ENCODE assay signal across 22 cellular contexts in genomic region chr2:42756150-42756549, GRCh38. TPM values are rescaled to one million over a fixed set of nuclear protein-coding genes. Genes with fewer than 3 reads are reported as not detected.
A peak's percentile ranks its signal among the peaks of the same experiment; 100 is the strongest.
DNase-seq lines count a peak whose midpoint lies in the region; ATAC-seq and TF ChIP-seq lines count a peak whose summit lies in the region.
"Had no signal": no experiment of that assay in that cellular context is flagged by ENCODE, and none has a peak within 500 bp of the region (broad histone marks: within the 10 kb centered on the region; RNA-seq: fewer than 3 reads in every experiment).

No MANE protein-coding gene starts in this region.

- peak overlapping the region; percentile 62 for H3K23ac ChIP-seq in neuronal stem cell (ENCODE audit: low read depth, low read length, poor library complexity)

- no peak overlapping the region for H2AK5ac ChIP-seq in neuronal stem cell (ENCODE audit: low read depth, low read length)

- no peak overlapping the region for H2AFZ ChIP-seq in SK-N-SH (ENCODE audit: low read depth)
- no peak overlapping the region for H2AFZ ChIP-seq in OCI-LY3 (ENCODE audit: low read depth, low read length)
- no peak overlapping the region for H2AFZ ChIP-seq in neuronal stem cell (ENCODE audit: low read length)

- H3K27me3 ChIP-seq in SK-N-SH (ENCODE audit: insufficient read depth) = no peaks in the 10 kb centered on the region
- no peaks in the 10 kb centered on the region for H3K27me3 ChIP-seq in OCI-LY3 (ENCODE audit: low read depth, low read length)
- H3K27me3 ChIP-seq in neuronal stem cell (ENCODE audit: control insufficient read depth in 3 of 3, insufficient read depth in 3 of 3, low read depth in 1 of 3, low read length in 3 of 3) = no peaks in the 10 kb centered on the region
- no peaks in the 10 kb centered on the region for H3K27me3 ChIP-seq in CD4-positive, alpha-beta T cell (ENCODE audit: control insufficient read depth, insufficient read depth, low read length)

- no peak overlapping the region for H3K27ac ChIP-seq in SK-N-SH (ENCODE audit: low read depth in 2 of 2, low read length in 1 of 2)
- no peak overlapping the region for H3K27ac ChIP-seq in OCI-LY3 (ENCODE audit: low read length)
- no peak overlapping the region for H3K27ac ChIP-seq in neuronal stem cell (replicated peaks; ENCODE audit: low read length)
- peak overlapping the region; percentile 74 for H3K27ac ChIP-seq in temporal lobe (ENCODE audit: low read depth, low read length)
- no peak overlapping the region for H3K27ac ChIP-seq in CD4-positive, alpha-beta T cell (ENCODE audit: low read depth, low read length)
- H3K27ac ChIP-seq: 22Rv1, SK-N-MC had no signal

- H3F3A ChIP-seq in SK-N-SH (replicated peaks; ENCODE audit: insufficient read depth) = no peaks in the 10 kb centered on the region

- POLR2A ChIA-PET in SK-N-SH (lab: Yijun Ruan, JAX) = no interaction called here
- POLR2A ChIA-PET in CD4-positive, alpha-beta T cell (lab: Charles Lee) = no interaction called here

- intact Hi-C loops in CD4-positive, alpha-beta T cell (cut with DNase I, micrococcal nuclease) = no loop called here

- no peak overlapping the region for H4K8ac ChIP-seq in neuronal stem cell (ENCODE audit: low read depth, low read length)

- H4K20me1 ChIP-seq in SK-N-SH (ENCODE audit: insufficient read depth) (no peaks in the 10 kb centered on the region), OCI-LY3 (ENCODE audit: insufficient read depth, low read length) (no peaks in the 10 kb centered on the region)

- no peaks in the 10 kb centered on the region for H3K36me3 ChIP-seq in SK-N-SH (replicated peaks in 1 of 2; ENCODE audit: control insufficient read depth in 1 of 2, insufficient read depth in 2 of 2, low read length in 1 of 2)
- H3K36me3 ChIP-seq in OCI-LY3 (replicated peaks; ENCODE audit: low read depth, low read length) = peaks cover 9% of the 10 kb centered on the region
- peaks cover 2 to 7% of the 10 kb centered on the region in 2 donors for H3K36me3 ChIP-seq in neuronal stem cell (replicated peaks in 1 of 2; ENCODE audit: control insufficient read depth in 2 of 2, insufficient read depth in 2 of 2, low read length in 2 of 2)

- H3K4me3 Mint-ChIP-seq in natural killer cell treated with Interleukin-12 subunit alpha and Interleukin-12 subunit beta and Interleukin-15 and Interleukin-18, amount 100 ng/mL, for 72 hours = no peak overlapping the region
- no peak overlapping the region for H3K4me3 Mint-ChIP-seq in CD4-positive, alpha-beta T cell
- H3K4me3 Mint-ChIP-seq: CD8-positive, alpha-beta T cell had no signal

- H2BK5ac ChIP-seq in neuronal stem cell (ENCODE audit: low read length) = no peak overlapping the region

- no peaks in the 10 kb centered on the region for H3K27me3 Mint-ChIP-seq in natural killer cell treated with Interleukin-12 subunit alpha and Interleukin-12 subunit beta and Interleukin-15 and Interleukin-18, amount 100 ng/mL, for 72 hours
- no peaks in the 10 kb centered on the region for H3K27me3 Mint-ChIP-seq in CD4-positive, alpha-beta T cell

- H3K4me1 ChIP-seq in SK-N-SH (ENCODE audit: control insufficient read depth in 1 of 2, insufficient read depth in 2 of 2, low read depth in 1 of 2, low read length in 1 of 2) = peaks cover 0 to 38% of the 10 kb centered on the region in 2 experiments; a peak in 1 of 4 replicates
- H3K4me1 ChIP-seq in OCI-LY3 (ENCODE audit: low read length) = peaks cover 57% of the 10 kb centered on the region
- H3K4me1 ChIP-seq in neuronal stem cell (ENCODE audit: control insufficient read depth in 2 of 2, insufficient read depth in 1 of 2, low read depth in 1 of 2, low read length in 2 of 2) = peaks cover 0 to 2% of the 10 kb centered on the region in 2 donors

- 85% methylated on average over 7 of the region's 7 CpGs for WGBS in SK-N-SH (ENCODE audit: low lambda C conversion rate)
- no CpG with 5 or more reads among the region's 7 CpGs for WGBS in neuronal stem cell (ENCODE audit: extremely low coverage in 2 of 2, insufficient read length in 2 of 2, insufficient replicate concordance in 1 of 2), 2 donors

- CTCF ChIA-PET in SK-N-SH (lab: Yijun Ruan, JAX) = interaction anchor here (2.1 to 3.2 kb wide), 2 partner anchors 14 to 260 kb away, joined by 6 to 19 read pairs; no protein-coding TSS in a partner anchor
- CTCF ChIA-PET in CD4-positive, alpha-beta T cell (lab: Charles Lee) = no interaction called here

- ATAC-seq in SK-N-SH treated with all-trans-retinoic acid at 6 μM for 48 hours = no peak
- no peak for ATAC-seq in natural killer cell treated with Interleukin-12 subunit alpha and Interleukin-12 subunit beta and Interleukin-15 and Interleukin-18, amount 100 ng/mL, for 72 hours
- no peak for ATAC-seq in CD4-positive, alpha-beta T cell (ENCODE audit: poor library complexity)
- ATAC-seq: CD8-positive, alpha-beta T cell had no signal

- H3K36me3 Mint-ChIP-seq in natural killer cell treated with Interleukin-12 subunit alpha and Interleukin-12 subunit beta and Interleukin-15 and Interleukin-18, amount 100 ng/mL, for 72 hours = no peaks in the 10 kb centered on the region
- peaks cover 57% of the 10 kb centered on the region for H3K36me3 Mint-ChIP-seq in CD4-positive, alpha-beta T cell (ENCODE audit: low read depth)

- H3K4me3 ChIP-seq in SK-N-SH (ENCODE audit: low read depth in 2 of 2, low read length in 1 of 2) (no peak overlapping the region), OCI-LY3 (ENCODE audit: low read length) (no peak overlapping the region), neuronal stem cell (ENCODE audit: low read length in 2 of 2) (no peak overlapping the region)
- H3K4me3 ChIP-seq: SK-N-MC had no signal

- no peak overlapping the region for H3K14ac ChIP-seq in neuronal stem cell (ENCODE audit: low read length)

- no peak for TF ChIP-seq EP300 in SK-N-SH (IDR thresholded peaks at IDR 0.05; ENCODE audit: borderline replicate concordance in 1 of 2, low read depth in 1 of 2, low read length in 1 of 2)

- no peaks in the 10 kb centered on the region for H3K9me2 ChIP-seq in SK-N-SH

- H2BK15ac ChIP-seq in neuronal stem cell (ENCODE audit: low read length) = no peak overlapping the region

- TF ChIP-seq CTCF in SK-N-SH (IDR thresholded peaks at IDR 0.05) (no peak), OCI-LY3 (IDR thresholded peaks at IDR 0.05; ENCODE audit: low read depth, low read length) (no peak)
- TF ChIP-seq CTCF in CD4-positive, alpha-beta T cell (IDR thresholded peaks at IDR 0.05) = no peak

- peaks cover 15 to 16% of the 10 kb centered on the region in 2 donors for H3K4me1 Mint-ChIP-seq in natural killer cell treated with Interleukin-12 subunit alpha and Interleukin-12 subunit beta and Interleukin-15 and Interleukin-18, amount 100 ng/mL, for 72 hours (ENCODE audit: low read depth in 2 of 2)
- H3K4me1 Mint-ChIP-seq in CD4-positive, alpha-beta T cell (ENCODE audit: low read depth) = peaks cover 5% of the 10 kb centered on the region

- H3K18ac ChIP-seq in neuronal stem cell (ENCODE audit: low read length) = no peak overlapping the region

- no peak overlapping the region for H2BK12ac ChIP-seq in neuronal stem cell (ENCODE audit: low read length)

- no peak overlapping the region for H2BK120ac ChIP-seq in neuronal stem cell (ENCODE audit: low read depth, low read length)

- H3K79me2 ChIP-seq in SK-N-SH (ENCODE audit: insufficient read depth) = no peaks in the 10 kb centered on the region
- H3K79me2 ChIP-seq in OCI-LY3 (ENCODE audit: low read length) = no peaks in the 10 kb centered on the region

- no peaks in the 10 kb centered on the region for H3K9me3 Mint-ChIP-seq in natural killer cell treated with Interleukin-12 subunit alpha and Interleukin-12 subunit beta and Interleukin-15 and Interleukin-18, amount 100 ng/mL, for 72 hours
- H3K9me3 Mint-ChIP-seq in CD4-positive, alpha-beta T cell = no peaks in the 10 kb centered on the region
- H3K9me3 Mint-ChIP-seq: CD8-positive, alpha-beta T cell had no signal

- H3K4me2 ChIP-seq in SK-N-SH = no peak overlapping the region
- peak overlapping the region; percentile 23; the same call in 1 of the 2 replicates for H3K4me2 ChIP-seq in OCI-LY3 (ENCODE audit: low read length)
- H3K4me2 ChIP-seq in neuronal stem cell (ENCODE audit: insufficient read depth, low read length, poor library complexity, severe bottlenecking) = no peak overlapping the region

- H4K91ac ChIP-seq in neuronal stem cell (ENCODE audit: low read depth, low read length, poor library complexity) = no peak overlapping the region

- no peak overlapping the region for H3K4ac ChIP-seq in neuronal stem cell (ENCODE audit: low read length)

- TF ChIP-seq RAD21 in SK-N-SH (IDR thresholded peaks at IDR 0.05; ENCODE audit: low read length) = no peak

- H3K9ac ChIP-seq in SK-N-SH = no peak overlapping the region
- no peak overlapping the region for H3K9ac ChIP-seq in OCI-LY3 (ENCODE audit: low read length)
- no peak overlapping the region for H3K9ac ChIP-seq in neuronal stem cell (ENCODE audit: low read depth, low read length, poor library complexity)

- H3K9me3 ChIP-seq in SK-N-SH (no peaks in the 10 kb centered on the region), OCI-LY3 (ENCODE audit: insufficient read depth, low read length) (no peaks in the 10 kb centered on the region), neuronal stem cell (replicated peaks in 1 of 2; ENCODE audit: control insufficient read depth in 2 of 2, insufficient read depth in 1 of 2, low read depth in 1 of 2, low read length in 2 of 2) (peaks cover 0 to 2% of the 10 kb centered on the region in 2 donors)
- no peaks in the 10 kb centered on the region for H3K9me3 ChIP-seq in CD4-positive, alpha-beta T cell (ENCODE audit: control insufficient read depth, low read length)

- no peak overlapping the region for H3K27ac Mint-ChIP-seq in natural killer cell treated with Interleukin-12 subunit alpha and Interleukin-12 subunit beta and Interleukin-15 and Interleukin-18, amount 100 ng/mL, for 72 hours
- H3K27ac Mint-ChIP-seq in CD4-positive, alpha-beta T cell = no peak overlapping the region
- H3K27ac Mint-ChIP-seq: CD8-positive, alpha-beta T cell had no signal

- DNase-seq in SK-N-SH (peak; percentile 52), neuronal stem cell (ENCODE audit: low spot score) (no peak), SW 1271 (lab: John Stamatoyannopoulos, UW) (no peak)
- no peak for DNase-seq in natural killer cell treated with Interleukin-12 subunit alpha and Interleukin-12 subunit beta and Interleukin-15 and Interleukin-18, amount 100 ng/mL, for 72 hours (ENCODE audit: low spot score)
- no peak for DNase-seq in CD4-positive, alpha-beta T cell
- DNase-seq: CD8-positive, alpha-beta T cell; GOT3; KG1; MV-4-11; NCI-H1417; NCI-H187; NCI-H2107; NCI-H510A; NCI-H748 treated with DMSO at 0.1 percent for 48 hours; NK-92 treated with Interleukin-12 subunit alpha and Interleukin-12 subunit beta, amount 100 ng/mL, for 24 hours; SHP77 had no signal

- H3K79me1 ChIP-seq in neuronal stem cell (ENCODE audit: low read depth, low read length) = no peaks in the 10 kb centered on the region

RNA-seq across cellular contexts. Expression of gene OXER1, which starts 7.8 kb away (rescaled TPM):
- polyA plus RNA-seq in SK-N-SH (2012; rRNA removed) = not detected in 2 replicates
- not detected in 2 replicates for polyA plus RNA-seq in SK-N-SH (2012; cell fraction: cytosol; rRNA removed)
- 0.04 TPM in 1 of 2 replicates, not detected in the other for polyA plus RNA-seq in SK-N-SH (2012; cell fraction: nucleus; rRNA removed)
- 1.2 TPM for polyA plus RNA-seq in neuronal stem cell (2013, experiment 1 of 2)
- polyA plus RNA-seq in neuronal stem cell (2013, experiment 2 of 2) = 0.97 TPM
- total RNA-seq in temporal lobe = 0.25 TPM
- total RNA-seq in natural killer cell treated with Interleukin-12 subunit alpha and Interleukin-12 subunit beta and Interleukin-15 and Interleukin-18, amount 100 ng/mL, for 72 hours = not detected
- not detected for total RNA-seq in CD4-positive, alpha-beta T cell
- total RNA-seq: RPMI7951 had no signal

RNA-seq across cellular contexts. Expression of gene HAAO, which starts 36.2 kb away (rescaled TPM):
- not detected in 2 replicates for polyA plus RNA-seq in SK-N-SH (2012; rRNA removed)
- not detected in 2 replicates for polyA plus RNA-seq in SK-N-SH (2012; cell fraction: cytosol; rRNA removed)
- polyA plus RNA-seq in SK-N-SH (2012; cell fraction: nucleus; rRNA removed) = not detected in 2 replicates
- 2.1 TPM for polyA plus RNA-seq in neuronal stem cell (2013, experiment 1 of 2)
- polyA plus RNA-seq in neuronal stem cell (2013, experiment 2 of 2) = 2.5 TPM
- total RNA-seq in temporal lobe = 1.5 TPM
- not detected for total RNA-seq in natural killer cell treated with Interleukin-12 subunit alpha and Interleukin-12 subunit beta and Interleukin-15 and Interleukin-18, amount 100 ng/mL, for 72 hours
- total RNA-seq in CD4-positive, alpha-beta T cell = not detected
- total RNA-seq: CD8-positive, alpha-beta T cell; RPMI7951 had no signal
